ENCODE assay signal across 9 cellular contexts in genomic region chr7:76354981-76355730, GRCh38. TPM values are rescaled to one million over a fixed set of nuclear protein-coding genes. Genes with fewer than 3 reads are reported as not detected.
DNase-seq lines count a peak whose midpoint lies in the region; ATAC-seq and TF ChIP-seq lines count a peak whose summit lies in the region.
"Had no signal": no experiment of that assay in that cellular context is flagged by ENCODE, and none has a peak within 500 bp of the region (broad histone marks: within the 10 kb centered on the region; RNA-seq: fewer than 3 reads in every experiment).

No MANE protein-coding gene starts in this region.

- CTCF ChIA-PET in WTC11 (lab: Charles Lee): interaction anchor here (0.6 to 1.4 kb wide), 2 partner anchors 37 to 169 kb away, joined by 3 read pairs; no protein-coding TSS in a partner anchor

- DNase-seq in heart right ventricle (no peak), left cardiac atrium (no peak), WTC11 (ENCODE audit: low spot score) (no peak), substantia nigra (lab: John Stamatoyannopoulos, UW) (peak in 8 of 49 donors; percentile 3 to 65 (median 16)), mucosa of gallbladder (ENCODE audit: low spot score) (no peak)
- DNase-seq in stimulated activated effector memory CD8-positive, alpha-beta T cell treated with anti-CD3 and anti-CD28 coated beads, Interleukin-12 subunit alpha, Interleukin-12 subunit beta, amount 100 ng/mL, for 72 hours (ENCODE audit: low spot score in 2 of 2): no peak
- DNase-seq: thyroid gland had no signal

- intact Hi-C loops in heart right ventricle (cut with DNase I) (loop anchor here in 4 of 10 donors (5.0 kb wide), 3 partner anchors 33 to 38 kb away; no protein-coding TSS in a partner anchor), left cardiac atrium (cut with DNase I) (no loop called here)

- H3K4me3 Mint-ChIP-seq in WTC11: peak overlapping the region; percentile 96
- H3K4me3 Mint-ChIP-seq in stimulated activated effector memory CD8-positive, alpha-beta T cell treated with anti-CD3 and anti-CD28 coated beads, Interleukin-12 subunit alpha, Interleukin-12 subunit beta, amount 100 ng/mL, for 72 hours: no peak overlapping the region

- H3K9ac ChIP-seq in iPS-15b (ENCODE audit: low read depth, low read length): no peak overlapping the region

- no peaks in the 10 kb centered on the region for H3K27me3 ChIP-seq in heart right ventricle
- no peaks in the 10 kb centered on the region for H3K27me3 ChIP-seq in iPS-15b (ENCODE audit: control insufficient read depth, insufficient read depth, low read length)
- H3K27me3 ChIP-seq: thyroid gland had no signal

- H3K36me3 ChIP-seq in heart right ventricle (peaks cover 0 to 42% (median 0%) of the 10 kb centered on the region in 9 donors), iPS-15b (ENCODE audit: control insufficient read depth, insufficient read depth, low read length) (peaks cover 15% of the 10 kb centered on the region)

- ATAC-seq in heart right ventricle (peak in 1 of 8 donors; percentile 15), left cardiac atrium (no peak), WTC11 (no peak), HG02763 (IDR thresholded peaks at IDR 0.05; ENCODE audit: unreplicated experiment) (no peak)
- no peak for ATAC-seq in stimulated activated effector memory CD8-positive, alpha-beta T cell treated with anti-CD3 and anti-CD28 coated beads, Interleukin-12 subunit alpha, Interleukin-12 subunit beta, amount 100 ng/mL, for 72 hours

- H3K36me3 Mint-ChIP-seq in WTC11: peaks cover 71% of the 10 kb centered on the region
- H3K36me3 Mint-ChIP-seq in stimulated activated effector memory CD8-positive, alpha-beta T cell treated with anti-CD3 and anti-CD28 coated beads, Interleukin-12 subunit alpha, Interleukin-12 subunit beta, amount 100 ng/mL, for 72 hours: peaks cover 90% of the 10 kb centered on the region

- H3K4me3 ChIP-seq in heart right ventricle (peak overlapping the region in 3 of 10 donors; percentile 1 to 97 (median 26)), iPS-15b (ENCODE audit: low read depth, low read length) (peak overlapping the region; percentile 3)
- H3K4me3 ChIP-seq: thyroid gland had no signal

- WGBS in heart right ventricle, 2 donors: 59 to 65% methylated on average over 9 of the region's 9 CpGs

- peaks cover 61% of the 10 kb centered on the region for H3K4me1 Mint-ChIP-seq in WTC11
- peaks cover 61% of the 10 kb centered on the region for H3K4me1 Mint-ChIP-seq in stimulated activated effector memory CD8-positive, alpha-beta T cell treated with anti-CD3 and anti-CD28 coated beads, Interleukin-12 subunit alpha, Interleukin-12 subunit beta, amount 100 ng/mL, for 72 hours

- H3K27ac Mint-ChIP-seq in WTC11: peak overlapping the region; percentile 19; the same call in 1 of the 2 replicates
- H3K27ac Mint-ChIP-seq in stimulated activated effector memory CD8-positive, alpha-beta T cell treated with anti-CD3 and anti-CD28 coated beads, Interleukin-12 subunit alpha, Interleukin-12 subunit beta, amount 100 ng/mL, for 72 hours: no peak overlapping the region

- TF ChIP-seq CTCF in heart right ventricle (IDR thresholded peaks at IDR 0.05) (no peak), WTC11 (IDR thresholded peaks at IDR 0.05) (no peak)

- no peaks in the 10 kb centered on the region for H3K27me3 Mint-ChIP-seq in WTC11 (ENCODE audit: low read depth)

- POLR2A ChIA-PET in WTC11 (lab: Charles Lee): interaction anchor here (1.5 kb wide), 1 partner anchor 36 kb away, joined by 8 read pairs; no protein-coding TSS in a partner anchor

- H3K4me1 ChIP-seq in heart right ventricle (peaks cover 22 to 84% (median 77%) of the 10 kb centered on the region in 9 donors), iPS-15b (ENCODE audit: control insufficient read depth, insufficient read depth, low read length) (peaks cover 24% of the 10 kb centered on the region)

- H3K9me3 ChIP-seq in heart right ventricle (no peaks in the 10 kb centered on the region), iPS-15b (ENCODE audit: control insufficient read depth, insufficient read depth, low read length) (no peaks in the 10 kb centered on the region)
- H3K9me3 ChIP-seq: thyroid gland had no signal

- peaks cover 13% of the 10 kb centered on the region for H3K9me3 Mint-ChIP-seq in WTC11
- no peaks in the 10 kb centered on the region for H3K9me3 Mint-ChIP-seq in stimulated activated effector memory CD8-positive, alpha-beta T cell treated with anti-CD3 and anti-CD28 coated beads, Interleukin-12 subunit alpha, Interleukin-12 subunit beta, amount 100 ng/mL, for 72 hours

- H3K27ac ChIP-seq in heart right ventricle (peak overlapping the region; percentile 3 to 97 (median 50)), substantia nigra (ENCODE audit: low read depth, low read length, poor library complexity, severe bottlenecking) (peak overlapping the region; percentile 78)
- H3K27ac ChIP-seq: thyroid gland had no signal

TF ChIP-seq in WTC11, 78 proteins besides CTCF, POLR2A, EP300 and RAD21:
- TF ChIP-seq TCF7 (CRISPR knock-in tag; IDR thresholded peaks at IDR 0.05; ENCODE audit: low read depth): no peak
- no peak for TF ChIP-seq MYBL2 (CRISPR knock-in tag; IDR thresholded peaks at IDR 0.05)
- no peak for TF ChIP-seq E2F1 (CRISPR knock-in tag; IDR thresholded peaks at IDR 0.05)

RNA-seq across cellular contexts. Expression of gene YWHAG, which starts 3.6 kb away (rescaled TPM):
- 100 to 1,000 TPM; 193 to 262 (median 207) TPM for total RNA-seq in heart right ventricle
- polyA plus RNA-seq in heart right ventricle: 10 to 100 TPM; 63.7 to 88.0 TPM
- 100 to 1,000 TPM; 218 to 253 TPM for total RNA-seq in left cardiac atrium
- total RNA-seq in WTC11 (2021): 192 to 201 TPM (median 200 TPM) in 3 replicates
- 95.4 TPM for total RNA-seq in mucosa of gallbladder

RNA-seq across cellular contexts. Expression of gene HSPB1, which starts 52.7 kb away (rescaled TPM):
- total RNA-seq in heart right ventricle (1,000 to 10,000 TPM; 1,266 to 2,631 (median 2,034) TPM), left cardiac atrium (1,000 to 10,000 TPM; 1,191 to 2,127 TPM), WTC11 (2021) (202 to 299 TPM (median 285 TPM) in 3 replicates), mucosa of gallbladder (1,198 TPM)
- 1,000 to 10,000 TPM; 2,522 to 6,886 TPM for polyA plus RNA-seq in heart right ventricle

RNA-seq across cellular contexts. Expression of gene SSC4D, which starts 54.3 kb away (rescaled TPM):
- 1 to 10 TPM in 3 of 10 donors, under 1 TPM in 7; 0.24 to 1.3 (median 0.65) TPM for total RNA-seq in heart right ventricle
- polyA plus RNA-seq in heart right ventricle: 1 to 10 TPM in 1 of 2 donors, under 1 TPM in 1; 0.99 to 1.9 TPM
- 1 to 10 TPM in 1 of 2 donors, under 1 TPM in 1; 0.55 to 1.4 TPM for total RNA-seq in left cardiac atrium
- 18.1 to 27.9 TPM (median 24.4 TPM) in 3 replicates for total RNA-seq in WTC11 (2021)
- 0.40 TPM for total RNA-seq in mucosa of gallbladder
